8 cellular contexts compared by ENCODE assay signal in genomic region chr1:236603896-236604217, GRCh38. TPM values are rescaled to one million over a fixed set of nuclear protein-coding genes. Genes with fewer than 3 reads are reported as not detected.
DNase-seq lines count a peak whose midpoint lies in the region; ATAC-seq and TF ChIP-seq lines count a peak whose summit lies in the region.

No MANE protein-coding gene starts in this region.

- CTCF ChIA-PET in OCI-LY7 (lab: Charles Lee; ENCODE audit: unreplicated experiment), result no interaction called here

- H3K4me1 ChIP-seq in OCI-LY7 (ENCODE audit: insufficient read depth, low read length, poor library complexity, severe bottlenecking), result peaks cover 14% of the 10 kb centered on the region
- peaks cover 0 to 17% of the 10 kb centered on the region in 2 donors for H3K4me1 ChIP-seq in muscle layer of duodenum (ENCODE audit: control insufficient read depth in 1 of 2, insufficient read depth in 2 of 2, low read length in 2 of 2)

- peak; percentile 17 for DNase-seq in CMK (ENCODE audit: low read depth)
- no peak for DNase-seq in OCI-LY7 (ENCODE audit: low spot score)
- DNase-seq in dermis blood vessel endothelial cell, result peak; percentile 55
- DNase-seq in D341Med (ENCODE audit: low spot score), result no peak
- no peak for DNase-seq in NCI-H524 (lab: John Stamatoyannopoulos, UW)
- no peak for DNase-seq in activated gamma-delta T cell (lab: John Stamatoyannopoulos, UW)

- POLR2A ChIA-PET in OCI-LY7 (lab: Charles Lee), result interaction anchor here (0.6 to 1.5 kb wide), 12 partner anchors 11 to 372 kb away, joined by 3 to 8 read pairs (median 4); partner anchors contain the start of gene MTR

- peak overlapping the region; percentile 92 for H3K4me2 ChIP-seq in OCI-LY7 (ENCODE audit: low read length)

- BruUV-seq in OCI-LY7 (replicated peaks; lab: Mats Ljungman, UMichigan), result TSS peak; percentile 85

- H3K36me3 ChIP-seq in OCI-LY7 (ENCODE audit: insufficient read depth, low read length) (peaks cover 43% of the 10 kb centered on the region), muscle layer of duodenum (ENCODE audit: control insufficient read depth in 1 of 2, insufficient read depth in 2 of 2, low read length in 2 of 2) (peaks cover 12 to 14% of the 10 kb centered on the region in 2 donors)

- ATAC-seq in GM21528 (IDR thresholded peaks at IDR 0.05; ENCODE audit: low FRiP score, unreplicated experiment), result peak; percentile 9

- H3K27ac ChIP-seq in OCI-LY7 (ENCODE audit: low read depth, low read length, poor library complexity, severe bottlenecking) (peak overlapping the region; percentile 8), muscle layer of duodenum (ENCODE audit: low read length) (peak overlapping the region; percentile 95)

- H3K9me2 ChIP-seq in OCI-LY7 (ENCODE audit: insufficient read depth, low read length), result no peaks in the 10 kb centered on the region

- H3K27me3 ChIP-seq in muscle layer of duodenum (ENCODE audit: low read depth, low read length), result no peaks in the 10 kb centered on the region

- intact Hi-C loops in OCI-LY7 (cut with micrococcal nuclease; ENCODE audit: unreplicated experiment), result loop anchor here (1.0 to 10.0 kb wide), 3 partner anchors 191 to 781 kb away; partner anchors contain the start of gene MTR

- H2AFZ ChIP-seq in OCI-LY7 (ENCODE audit: low read length), result peak overlapping the region; percentile 98; the same call in 1 of the 2 replicates

- H3K9me3 ChIP-seq in OCI-LY7 (ENCODE audit: low read length) (no peaks in the 10 kb centered on the region), muscle layer of duodenum (ENCODE audit: control insufficient read depth in 1 of 2, low read length in 2 of 2) (no peaks in the 10 kb centered on the region)

- H3K4me3 ChIP-seq in OCI-LY7 (ENCODE audit: low read depth, low read length, poor library complexity, severe bottlenecking) (peak overlapping the region; percentile 88), muscle layer of duodenum (ENCODE audit: low read depth in 1 of 2, low read length in 2 of 2) (peak overlapping the region; percentile 81 to 100)

- no peak for TF ChIP-seq CTCF in OCI-LY7 (conservative IDR thresholded peaks at IDR 0.05; ENCODE audit: low read length)

- H4K20me1 ChIP-seq in OCI-LY7 (ENCODE audit: insufficient read depth, low read length), result peaks cover 9% of the 10 kb centered on the region; the same call in 1 of the 2 replicates

- H3K79me2 ChIP-seq in OCI-LY7 (ENCODE audit: insufficient read depth, low read depth, low read length), result peaks cover 25% of the 10 kb centered on the region

RNA-seq across cellular contexts. Expression of gene HEATR1, which starts 0.5 kb away (rescaled TPM):
- 30.5 and 34.4 TPM in 2 replicates for total RNA-seq in OCI-LY7 (2014; rRNA removed; shearing (Covaris generic))
- 65.2 and 69.0 TPM in 2 replicates for total RNA-seq in OCI-LY7 (2022)
- total RNA-seq in dermis blood vessel endothelial cell, result 39.3 and 44.3 TPM in 2 replicates

Comparison
In these comparisons a context has a peak if more than half of its experiments do, and no peak if none do; other contexts are left out.
1. DNase-seq: peak in CMK (single experiment) and dermis blood vessel endothelial cell (single experiment); none in OCI-LY7 (single experiment), D341Med (single experiment), NCI-H524 (0 of 2) and activated gamma-delta T cell (single experiment).